8 cellular contexts compared by ENCODE assay signal in the genomic region with DNA sequence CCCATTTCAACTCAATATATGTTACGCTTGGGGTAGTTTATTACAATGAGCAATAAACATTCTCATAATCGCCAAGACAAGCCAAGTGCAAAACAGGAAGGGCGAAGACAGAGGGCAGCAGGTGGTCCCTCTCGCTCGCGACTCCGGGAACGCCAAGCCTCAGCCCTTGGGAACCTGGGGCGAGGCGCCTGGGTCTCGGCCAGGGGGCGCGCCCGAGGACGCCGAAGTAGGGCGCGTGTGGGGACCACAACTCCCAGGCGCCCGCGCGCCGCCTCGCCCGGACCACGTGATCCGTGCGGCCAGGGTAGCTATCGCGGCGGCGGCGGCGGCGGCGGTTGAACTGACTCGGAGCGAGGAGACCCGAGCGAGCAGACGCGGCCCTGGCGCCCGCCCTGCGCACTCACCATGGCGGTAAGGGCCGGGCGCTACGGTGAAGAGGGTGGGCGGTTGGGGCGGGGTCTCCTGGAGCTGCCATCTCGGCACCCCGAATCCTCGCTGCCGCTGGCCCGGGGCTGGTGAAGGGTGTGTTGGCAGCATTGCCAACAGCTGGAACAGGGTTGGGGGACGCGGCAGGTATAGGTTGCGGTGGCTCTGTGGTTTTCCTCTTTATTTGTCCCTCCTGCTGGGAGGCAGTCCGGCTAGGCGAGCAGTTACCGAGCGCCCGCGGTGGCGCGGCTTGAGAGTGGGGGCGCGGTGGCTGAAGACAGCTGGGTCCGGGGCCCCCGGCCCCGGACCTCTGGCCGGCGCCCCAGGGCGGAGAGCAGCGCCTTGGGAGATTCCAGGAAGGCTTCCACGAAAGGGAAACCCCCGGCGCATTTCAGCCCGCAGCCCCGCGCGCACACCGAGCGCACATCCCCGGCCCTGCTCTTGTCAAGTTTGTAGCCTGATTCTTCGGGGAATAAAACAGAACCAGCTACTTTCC. TPM values are rescaled to one million over a fixed set of nuclear protein-coding genes. Genes with fewer than 3 reads are reported as not detected.
DNase-seq lines count a peak whose midpoint lies in the region; ATAC-seq and TF ChIP-seq lines count a peak whose summit lies in the region.

A gene with protein sequence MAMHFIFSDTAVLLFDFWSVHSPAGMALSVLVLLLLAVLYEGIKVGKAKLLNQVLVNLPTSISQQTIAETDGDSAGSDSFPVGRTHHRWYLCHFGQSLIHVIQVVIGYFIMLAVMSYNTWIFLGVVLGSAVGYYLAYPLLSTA (plus strand): TSS at position 338 of the 922 bp plus-strand sequence. CDS start 68 bp downstream, at position 406.

- no peaks in the 10 kb centered on the region for H3K36me3 Mint-ChIP-seq in activated T-helper 17 cell treated with anti-CD3 and anti-CD28 coated beads, Interleukin-2, amount 50 U/mL, for 72 hours (ENCODE audit: low read depth)
- H3K36me3 Mint-ChIP-seq in natural killer cell: no peaks in the 10 kb centered on the region

- H3K27ac Mint-ChIP-seq in activated T-helper 17 cell treated with anti-CD3 and anti-CD28 coated beads, Interleukin-2, amount 50 U/mL, for 72 hours: peak within 1 kb of the TSS; percentile 83
- H3K27ac Mint-ChIP-seq in natural killer cell: peak within 1 kb of the TSS; percentile 62 to 81

- peaks cover 0 to 6% (median 2%) of the 10 kb centered on the region in 4 donors for H3K4me1 ChIP-seq in Peyer's patch

- no peaks in the 10 kb centered on the region for H3K9me3 ChIP-seq in Peyer's patch

- DNase-seq in DMS53 (lab: John Stamatoyannopoulos, UW): peak; percentile 88
- DNase-seq in Jurkat, Clone E6-1 (ENCODE audit: low read depth, low spot score): peak; percentile 72
- DNase-seq in Peyer's patch: peak; percentile 89 to 96 (median 93)
- DNase-seq in fibroblast of peridontal ligament (ENCODE audit: extremely low read depth): peak; percentile 65
- peak; percentile 77 for DNase-seq in natural killer cell
- DNase-seq in stimulated activated naive CD4-positive, alpha-beta T cell (lab: John Stamatoyannopoulos, UW): peak; percentile 65 to 80 (median 76)

- H3K4me3 ChIP-seq in Jurkat, Clone E6-1 (ENCODE audit: low read length): peak within 1 kb of the TSS; percentile 74
- H3K4me3 ChIP-seq in Peyer's patch: peak within 1 kb of the TSS; percentile 65 to 87 (median 75)

- peaks cover 25% of the 10 kb centered on the region for H3K4me1 Mint-ChIP-seq in activated T-helper 17 cell treated with anti-CD3 and anti-CD28 coated beads, Interleukin-2, amount 50 U/mL, for 72 hours
- peaks cover 22 to 28% of the 10 kb centered on the region in 2 donors for H3K4me1 Mint-ChIP-seq in natural killer cell

- peaks cover 1% of the 10 kb centered on the region for H3K27me3 Mint-ChIP-seq in activated T-helper 17 cell treated with anti-CD3 and anti-CD28 coated beads, Interleukin-2, amount 50 U/mL, for 72 hours
- peaks cover 4 to 7% of the 10 kb centered on the region in 2 donors for H3K27me3 Mint-ChIP-seq in natural killer cell (ENCODE audit: low read depth in 2 of 2)

- peak within 1 kb of the TSS; percentile 72 to 80 (median 78) for H3K27ac ChIP-seq in Peyer's patch

- TF ChIP-seq CTCF in Peyer's patch (IDR thresholded peaks at IDR 0.05) (peak; percentile 11 to 40 (median 30)), natural killer cell (IDR thresholded peaks at IDR 0.05) (peak; percentile 56)

- peak; percentile 95 for ATAC-seq in GM21576 (IDR thresholded peaks at IDR 0.05; ENCODE audit: unreplicated experiment)
- peak; percentile 96 for ATAC-seq in activated T-helper 17 cell treated with anti-CD3 and anti-CD28 coated beads, Interleukin-2, amount 50 U/mL, for 72 hours (replicated peaks)
- ATAC-seq in natural killer cell: peak; percentile 89 to 95 (median 92)

- H3K27me3 ChIP-seq in Peyer's patch: no peaks in the 10 kb centered on the region

- TF ChIP-seq POLR2A in Peyer's patch (IDR thresholded peaks at IDR 0.05): peak; percentile 81 to 83

- H3K9me3 Mint-ChIP-seq in activated T-helper 17 cell treated with anti-CD3 and anti-CD28 coated beads, Interleukin-2, amount 50 U/mL, for 72 hours: no peaks in the 10 kb centered on the region
- H3K9me3 Mint-ChIP-seq in natural killer cell: no peaks in the 10 kb centered on the region

- H3K4me3 Mint-ChIP-seq in activated T-helper 17 cell treated with anti-CD3 and anti-CD28 coated beads, Interleukin-2, amount 50 U/mL, for 72 hours: peak within 1 kb of the TSS; percentile 77
- peak within 1 kb of the TSS; percentile 86 for H3K4me3 Mint-ChIP-seq in natural killer cell

- H3K36me3 ChIP-seq in Peyer's patch: no peaks in the 10 kb centered on the region

- intact Hi-C loops in natural killer cell (cut with micrococcal nuclease): loop anchor here (5.0 kb wide), 1 partner anchor 71 kb away; a partner anchor contains a TSS

RNA-seq across cellular contexts. Expression of the gene that starts here (rescaled TPM):
- 11.2 TPM for polyA plus RNA-seq in Jurkat, Clone E6-1 (2012; ENCODE audit: insufficient read depth, insufficient read length)
- total RNA-seq in Peyer's patch: 100 to 1,000 TPM in 1 of 4 donors, 10 to 100 TPM in 3; 12.4 to 116 (median 56.2) TPM
- total RNA-seq in activated T-helper 17 cell treated with anti-CD3 and anti-CD28 coated beads, Interleukin-2, amount 50 U/mL, for 72 hours: 10 to 100 TPM in 1 of 2 donors, 1 to 10 TPM in 1; 4.7 to 10.9 TPM
- 1 to 10 TPM; 4.9 to 7.9 (median 6.0) TPM for total RNA-seq in natural killer cell

Comparison
In these comparisons a context has a peak if more than half of its experiments do, and no peak if none do; other contexts are left out.
1. Peak in every context shown above with its lines: DNase-seq, ATAC-seq, H3K4me3 ChIP-seq and H3K27ac ChIP-seq.